20 cellular contexts compared by ENCODE assay signal in genomic region chr3:171206283-171206682, GRCh38.
DNase-seq lines count a peak whose midpoint lies in the region; ATAC-seq and TF ChIP-seq lines count a peak whose summit lies in the region.
"Had no signal": no experiment of that assay in that cellular context is flagged by ENCODE, and none has a peak within 500 bp of the region (broad histone marks: within the 10 kb centered on the region; RNA-seq: fewer than 3 reads in every experiment).

No MANE protein-coding gene starts in this region.

- no peaks in the 10 kb centered on the region for H3K27me3 ChIP-seq in thyroid gland
- H3K27me3 ChIP-seq: cardiac muscle cell, right atrium auricular region, transverse colon had no signal

- intact Hi-C loops in thyroid gland (cut with DNase I): no loop called here

- H3K9me3 Mint-ChIP-seq in T-helper 2 cell treated with Interferon-gamma antibody and Interleukin-4, amounts not matched to agents 5 μg/mL and 100 μg/mL, for 36 hours: no peaks in the 10 kb centered on the region
- H3K9me3 Mint-ChIP-seq: natural killer cell treated with Interleukin-12 subunit alpha and Interleukin-12 subunit beta and Interleukin-15 and Interleukin-18, amount 100 ng/mL, for 72 hours had no signal

- H3K27ac Mint-ChIP-seq in T-helper 2 cell treated with Interferon-gamma antibody and Interleukin-4, amounts not matched to agents 5 μg/mL and 100 μg/mL, for 36 hours: no peak overlapping the region

- TF ChIP-seq CTCF in GM12865 (IDR thresholded peaks at IDR 0.05; ENCODE audit: insufficient read depth, low read depth, low read length, missing control alignments) (no peak), epithelial cell of esophagus (IDR thresholded peaks at IDR 0.05; ENCODE audit: insufficient read depth, low read depth, low read length, missing control alignments) (no peak), thyroid gland (IDR thresholded peaks at IDR 0.05) (no peak)

- DNase-seq in GM12865 (ENCODE audit: low read depth) (peak; percentile 69), epithelial cell of esophagus (ENCODE audit: low read depth) (peak; percentile 24), GOT3 (lab: John Stamatoyannopoulos, UW) (no peak), thyroid gland (no peak)
- no peak for DNase-seq in activated CD4-positive, CD25-positive, alpha-beta regulatory T cell treated with anti-CD3 and anti-CD28 coated beads, Interleukin-2, amount 50 U/mL, for 72 hours
- DNase-seq in T-helper 2 cell treated with Interferon-gamma antibody and Interleukin-4, amounts not matched to agents 5 μg/mL and 100 μg/mL, for 36 hours (ENCODE audit: low spot score): no peak
- DNase-seq: activated naive CD4-positive, alpha-beta T cell treated with anti-CD3 and anti-CD28 coated beads, Interleukin-2, amount 50 U/mL, for 16 hours; COR-L47; GM23248; left ventricle myocardium inferior; NCI-H1930; NCI-H774; SIG-M5; stimulated activated CD4-positive, alpha-beta T cell treated with anti-CD3 and anti-CD28 coated beads, Interleukin-2, amount 100 ng/mL, for 24 hours; transverse colon had no signal

- no peaks in the 10 kb centered on the region for H3K9me3 ChIP-seq in thyroid gland
- H3K9me3 ChIP-seq: left ventricle myocardium inferior, right atrium auricular region, transverse colon had no signal

- H3K27ac ChIP-seq in thyroid gland: no peak overlapping the region
- H3K27ac ChIP-seq: cardiac muscle cell, GM23248, left ventricle myocardium inferior, right atrium auricular region, transverse colon had no signal

- peaks cover 62% of the 10 kb centered on the region for H3K36me3 Mint-ChIP-seq in T-helper 2 cell treated with Interferon-gamma antibody and Interleukin-4, amounts not matched to agents 5 μg/mL and 100 μg/mL, for 36 hours (ENCODE audit: low read depth)

- WGBS in thyroid gland, 2 donors: 93 to 97% methylated on average over 1 of the region's 1 CpG

- no peaks in the 10 kb centered on the region for H3K4me1 ChIP-seq in thyroid gland
- H3K4me1 ChIP-seq: transverse colon had no signal

- peaks cover 8% of the 10 kb centered on the region for H3K4me1 Mint-ChIP-seq in T-helper 2 cell treated with Interferon-gamma antibody and Interleukin-4, amounts not matched to agents 5 μg/mL and 100 μg/mL, for 36 hours (ENCODE audit: low read depth)

- TF ChIP-seq POLR2A in thyroid gland (IDR thresholded peaks at IDR 0.05): no peak

- ATAC-seq in GM21717 (IDR thresholded peaks at IDR 0.05; ENCODE audit: unreplicated experiment): peak; percentile 87
- peak; percentile 54 for ATAC-seq in HG03439 (IDR thresholded peaks at IDR 0.05; ENCODE audit: unreplicated experiment)
- ATAC-seq: natural killer cell treated with Interleukin-12 subunit alpha and Interleukin-12 subunit beta and Interleukin-15 and Interleukin-18, amount 100 ng/mL, for 72 hours had no signal

- H3K4me3 ChIP-seq in GM12865 (ENCODE audit: low read depth, low read length) (no peak overlapping the region), epithelial cell of esophagus (ENCODE audit: low read length) (no peak overlapping the region), thyroid gland (replicated peaks in 1 of 3) (no peak overlapping the region)
- H3K4me3 ChIP-seq: cardiac muscle cell, GM23248, left ventricle myocardium inferior, right atrium auricular region, transverse colon had no signal

- H3K4me3 Mint-ChIP-seq in T-helper 2 cell treated with Interferon-gamma antibody and Interleukin-4, amounts not matched to agents 5 μg/mL and 100 μg/mL, for 36 hours: no peak overlapping the region
- H3K4me3 Mint-ChIP-seq: natural killer cell treated with Interleukin-12 subunit alpha and Interleukin-12 subunit beta and Interleukin-15 and Interleukin-18, amount 100 ng/mL, for 72 hours had no signal

- H3K27me3 Mint-ChIP-seq in T-helper 2 cell treated with Interferon-gamma antibody and Interleukin-4, amounts not matched to agents 5 μg/mL and 100 μg/mL, for 36 hours (ENCODE audit: low read depth): no peaks in the 10 kb centered on the region
- H3K27me3 Mint-ChIP-seq: natural killer cell treated with Interleukin-12 subunit alpha and Interleukin-12 subunit beta and Interleukin-15 and Interleukin-18, amount 100 ng/mL, for 72 hours had no signal

- H3K36me3 ChIP-seq in thyroid gland: no peaks in the 10 kb centered on the region
- H3K36me3 ChIP-seq: cardiac muscle cell, left ventricle myocardium inferior, right atrium auricular region, transverse colon had no signal

Comparison
In these comparisons a context has a peak if more than half of its experiments do, and no peak if none do; other contexts are left out.
1. DNase-seq: peak in GM12865 (single experiment) and epithelial cell of esophagus (single experiment); none in GOT3 (single experiment), activated CD4-positive, CD25-positive, alpha-beta regulatory T cell treated with anti-CD3 and anti-CD28 coated beads, Interleukin-2, amount 50 U/mL, for 72 hours (single experiment), thyroid gland (0 of 2) and T-helper 2 cell treated with Interferon-gamma antibody and Interleukin-4, amounts not matched to agents 5 μg/mL and 100 μg/mL, for 36 hours (single experiment).